Comparison of ENCODE assay signal across 32 cellular contexts in genomic region chr2:30172622-30173021, GRCh38.
"Had no signal": no experiment of that assay in that cellular context is flagged by ENCODE, and none has a peak within 500 bp of the region (broad histone marks: within the 10 kb centered on the region; RNA-seq: fewer than 3 reads in every experiment).

No MANE protein-coding gene starts in this region.

- H3K27ac Mint-ChIP-seq: activated B cell treated with CpG ODN at 0.5 μM for 24 hours; activated CD4-positive, alpha-beta memory T cell treated with anti-CD3 and anti-CD28 coated beads, Interleukin-2, amount 10 ng/mL, durations not matched to agents 7 days and 5 days; activated naive CD4-positive, alpha-beta T cell treated with anti-CD3 and anti-CD28 coated beads for 36 hours; activated naive CD8-positive, alpha-beta T cell; activated naive CD8-positive, alpha-beta T cell treated with anti-CD3 and anti-CD28 coated beads, Interleukin-2, amount 50 U/mL, for 24 hours; activated T-helper 1 cell treated with anti-CD3 and anti-CD28 coated beads, Interleukin-12 subunit alpha, Interleukin-12 subunit beta, Interleukin-2, Interleukin-4 antibody, amounts not matched to agents 30 ng/mL and 10 ng/mL and 1 ng/mL, durations not matched to agents 14 hours and 24 hours and 36 hours; brain; T-cell had no signal

- H3K36me3 Mint-ChIP-seq: activated naive CD8-positive, alpha-beta T cell; brain had no signal

- H3K27me3 ChIP-seq: MG63 had no signal

- ATAC-seq: activated naive CD8-positive, alpha-beta T cell treated with anti-CD3 and anti-CD28 coated beads, Interleukin-2, amount 50 U/mL, for 24 hours; activated T-cell treated with anti-CD3 and anti-CD28 coated beads, Interleukin-2, amount 50 U/mL, for 4 hours; PC-3 had no signal

- H3K36me3 ChIP-seq: MG63 had no signal

- H3K9me3 ChIP-seq: MG63 had no signal

- H3K4me3 ChIP-seq: MG63 had no signal

- H3K4me3 Mint-ChIP-seq: activated B cell treated with CpG ODN at 0.5 μM for 24 hours; activated CD4-positive, alpha-beta memory T cell treated with anti-CD3 and anti-CD28 coated beads, Interleukin-2, amount 10 ng/mL, durations not matched to agents 7 days and 5 days; activated naive CD4-positive, alpha-beta T cell treated with anti-CD3 and anti-CD28 coated beads for 36 hours; activated naive CD8-positive, alpha-beta T cell; activated naive CD8-positive, alpha-beta T cell treated with anti-CD3 and anti-CD28 coated beads, Interleukin-2, amount 50 U/mL, for 24 hours; activated T-cell treated with anti-CD3 and anti-CD28 coated beads, Interleukin-2, amount 50 U/mL, for 4 hours; activated T-helper 1 cell treated with anti-CD3 and anti-CD28 coated beads, Interleukin-12 subunit alpha, Interleukin-12 subunit beta, Interleukin-2, Interleukin-4 antibody, amounts not matched to agents 30 ng/mL and 10 ng/mL and 1 ng/mL, durations not matched to agents 14 hours and 24 hours and 36 hours; brain had no signal

- H3K27ac ChIP-seq: RWPE1, VCaP had no signal

- DNase-seq: activated B cell treated with CpG ODN at 0.5 μM for 24 hours; activated CD4-positive, alpha-beta memory T cell treated with anti-CD3 and anti-CD28 coated beads, Interleukin-2, amount 10 ng/mL, durations not matched to agents 7 days and 5 days; activated CD4-positive, alpha-beta T cell treated with anti-CD3 and anti-CD28 coated beads for 48 hours; activated CD4-positive, CD25-positive, alpha-beta regulatory T cell treated with anti-CD3 and anti-CD28 coated beads, Interleukin-2, amount 50 U/mL, for 72 hours; activated gamma-delta T cell treated with Interleukin-2 at 50 U/mL for 16 hours; activated naive CD4-positive, alpha-beta T cell treated with anti-CD3 and anti-CD28 coated beads for 36 hours; activated naive CD8-positive, alpha-beta T cell treated with anti-CD3 and anti-CD28 coated beads, Interleukin-2, amount 50 U/mL, for 24 hours; activated T-cell treated with anti-CD3 and anti-CD28 coated beads, Interleukin-2, amount 50 U/mL, for 4 hours; caudate nucleus; cerebellar nuclear complex; Kasumi-1; KG1; NCI-H1048; NCI-H1105 treated with DMSO at 0.1 percent for 48 hours; NCI-H1436; NCI-H1694 treated with DMSO at 0.1 percent for 48 hours; NCI-H2029; NCI-H345; NCI-H524 treated with DMSO at 0.1 percent for 48 hours; PC-3; SIG-M5; T-cell; T-helper 2 cell; T-helper 9 cell had no signal

- FAIRE-seq: bronchial epithelial cell, RCC 7860 had no signal

- H3K4me1 Mint-ChIP-seq: activated B cell treated with CpG ODN at 0.5 μM for 24 hours; activated CD4-positive, alpha-beta memory T cell treated with anti-CD3 and anti-CD28 coated beads, Interleukin-2, amount 10 ng/mL, durations not matched to agents 7 days and 5 days; activated naive CD8-positive, alpha-beta T cell treated with anti-CD3 and anti-CD28 coated beads, Interleukin-2, amount 50 U/mL, for 24 hours; brain had no signal

- H3K9me3 Mint-ChIP-seq: activated B cell treated with CpG ODN at 0.5 μM for 24 hours; activated CD4-positive, alpha-beta memory T cell treated with anti-CD3 and anti-CD28 coated beads, Interleukin-2, amount 10 ng/mL, durations not matched to agents 7 days and 5 days; activated naive CD4-positive, alpha-beta T cell treated with anti-CD3 and anti-CD28 coated beads for 36 hours; activated naive CD8-positive, alpha-beta T cell treated with anti-CD3 and anti-CD28 coated beads, Interleukin-2, amount 50 U/mL, for 24 hours; activated T-cell treated with anti-CD3 and anti-CD28 coated beads, Interleukin-2, amount 50 U/mL, for 4 hours; activated T-helper 1 cell treated with anti-CD3 and anti-CD28 coated beads, Interleukin-12 subunit alpha, Interleukin-12 subunit beta, Interleukin-2, Interleukin-4 antibody, amounts not matched to agents 30 ng/mL and 10 ng/mL and 1 ng/mL, durations not matched to agents 14 hours and 24 hours and 36 hours; T-cell had no signal

- H3K27me3 Mint-ChIP-seq: activated B cell treated with CpG ODN at 0.5 μM for 24 hours; activated CD4-positive, alpha-beta memory T cell treated with anti-CD3 and anti-CD28 coated beads, Interleukin-2, amount 10 ng/mL, durations not matched to agents 7 days and 5 days; activated naive CD8-positive, alpha-beta T cell; activated naive CD8-positive, alpha-beta T cell treated with anti-CD3 and anti-CD28 coated beads, Interleukin-2, amount 50 U/mL, for 24 hours; brain; T-cell had no signal
